ENCODE assay signal across 8 cellular contexts in genomic region chr7:2237109-2237602, GRCh38. TPM values are rescaled to one million over a fixed set of nuclear protein-coding genes. Genes with fewer than 3 reads are reported as not detected.
DNase-seq lines count a peak whose midpoint lies in the region; ATAC-seq, FAIRE-seq and TF ChIP-seq lines count a peak whose summit lies in the region.

No MANE protein-coding gene starts in this region.

- no peak overlapping the region for H3K27ac ChIP-seq in astrocyte (ENCODE audit: low read depth, low read length)
- peak overlapping the region; percentile 38 for H3K27ac ChIP-seq in skeletal muscle tissue (ENCODE audit: low read depth, low read length)

- H4K20me1 ChIP-seq in astrocyte (ENCODE audit: insufficient read depth, low read length): peaks cover 27% of the 10 kb centered on the region

- H2AFZ ChIP-seq in astrocyte (ENCODE audit: low read depth, low read length): no peak overlapping the region

- no peak overlapping the region for H3K4me2 ChIP-seq in astrocyte (ENCODE audit: low read length)

- H3K27ac Mint-ChIP-seq in astrocyte (ENCODE audit: unreplicated experiment): peak overlapping the region; percentile 59

- in situ Hi-C loops in HAP-1 (cut with MboI; ENCODE audit: low sequenced_read_pairs): no loop called here

- TF ChIP-seq CTCF in astrocyte (IDR thresholded peaks at IDR 0.05; ENCODE audit: insufficient read depth, low read depth, low read length): no peak

- H3K4me3 Mint-ChIP-seq in astrocyte (ENCODE audit: unreplicated experiment): no peak overlapping the region

- FAIRE-seq in astrocyte (lab: Jason Lieb, UNC): no peak

- peaks cover 10% of the 10 kb centered on the region for H3K4me1 Mint-ChIP-seq in astrocyte (ENCODE audit: low read depth, unreplicated experiment)

- H3K79me2 ChIP-seq in astrocyte (ENCODE audit: insufficient read depth, low read length): peaks cover 45% of the 10 kb centered on the region

- ATAC-seq in GM19452 (IDR thresholded peaks at IDR 0.05; ENCODE audit: unreplicated experiment) (peak; percentile 65), HG03520 (IDR thresholded peaks at IDR 0.05; ENCODE audit: unreplicated experiment) (peak; percentile 58)

- DNase-seq in DMS79 (lab: John Stamatoyannopoulos, UW) (peak; percentile 93), astrocyte (ENCODE audit: low read depth) (no peak), HAP-1 (ENCODE audit: low spot score in 2 of 2) (no peak), NCI-H1105 (lab: John Stamatoyannopoulos, UW) (no peak)
- no peak for DNase-seq in activated CD8-positive, alpha-beta memory T cell treated with anti-CD3 and anti-CD28 coated beads, Interleukin-2, amount 50 U/mL, for 4 hours

- no peaks in the 10 kb centered on the region for H3K9me3 ChIP-seq in astrocyte (ENCODE audit: insufficient read depth, low read depth, low read length)
- no peaks in the 10 kb centered on the region for H3K9me3 ChIP-seq in skeletal muscle tissue (ENCODE audit: control insufficient read depth in 3 of 3, low read length in 3 of 3)
- H3K9me3 ChIP-seq in HAP-1: no peaks in the 10 kb centered on the region

- H3K27me3 ChIP-seq in astrocyte (ENCODE audit: insufficient read depth, low read length): no peaks in the 10 kb centered on the region
- no peaks in the 10 kb centered on the region for H3K27me3 ChIP-seq in skeletal muscle tissue (ENCODE audit: control insufficient read depth in 3 of 3, insufficient read depth in 3 of 3, low read length in 3 of 3)
- no peaks in the 10 kb centered on the region for H3K27me3 ChIP-seq in HAP-1 (ENCODE audit: low read depth)

- H3K9ac ChIP-seq in astrocyte (ENCODE audit: low read length) (no peak overlapping the region), skeletal muscle tissue (ENCODE audit: low read depth in 1 of 3, low read length in 3 of 3) (no peak overlapping the region)

- H3K27me3 Mint-ChIP-seq in astrocyte (ENCODE audit: low read depth, unreplicated experiment): no peaks in the 10 kb centered on the region

- peaks cover 22% of the 10 kb centered on the region for H3K36me3 ChIP-seq in astrocyte (ENCODE audit: insufficient read depth, low read length)
- H3K36me3 ChIP-seq in skeletal muscle tissue (ENCODE audit: control insufficient read depth in 3 of 3, insufficient read depth in 3 of 3, low read length in 3 of 3): peaks cover 34 to 38% (median 38%) of the 10 kb centered on the region in 3 donors
- peaks cover 67% of the 10 kb centered on the region for H3K36me3 ChIP-seq in HAP-1 (replicated peaks)

- peaks cover 28% of the 10 kb centered on the region for H3K4me1 ChIP-seq in astrocyte (ENCODE audit: insufficient read depth, low read length)
- peaks cover 8 to 13% (median 13%) of the 10 kb centered on the region in 3 donors for H3K4me1 ChIP-seq in skeletal muscle tissue (ENCODE audit: control insufficient read depth in 3 of 3, insufficient read depth in 3 of 3, low read length in 3 of 3)
- 0 out of 2 replicates have a peak, but pooled peaks cover 4% of the 10 kb centered on the region for H3K4me1 ChIP-seq in HAP-1

- peaks cover 15% of the 10 kb centered on the region for H3K36me3 Mint-ChIP-seq in astrocyte (ENCODE audit: low read depth, unreplicated experiment)

- no peaks in the 10 kb centered on the region for H3K9me3 Mint-ChIP-seq in astrocyte (ENCODE audit: unreplicated experiment)

- H3K4me3 ChIP-seq in astrocyte (ENCODE audit: insufficient read depth, low read depth, low read length) (no peak overlapping the region), skeletal muscle tissue (ENCODE audit: low read length in 3 of 3) (no peak overlapping the region), HAP-1 (no peak overlapping the region)

RNA-seq across cellular contexts. Expression of gene MAD1L1, which starts 4.4 kb away (rescaled TPM):
- total RNA-seq in astrocyte (32.3 and 32.5 TPM in 2 replicates), skeletal muscle tissue (42.3 TPM)

RNA-seq across cellular contexts. Expression of gene MRM2, which starts 4.8 kb away (rescaled TPM):
- 22.5 and 22.6 TPM in 2 replicates for total RNA-seq in astrocyte
- 16.7 TPM for total RNA-seq in skeletal muscle tissue

RNA-seq across cellular contexts. Expression of gene NUDT1, which starts 4.9 kb away (rescaled TPM):
- 10.2 and 12.0 TPM in 2 replicates for total RNA-seq in astrocyte
- 20.9 TPM for total RNA-seq in skeletal muscle tissue
